ENCODE assay signal across 18 cellular contexts in the genomic region with DNA sequence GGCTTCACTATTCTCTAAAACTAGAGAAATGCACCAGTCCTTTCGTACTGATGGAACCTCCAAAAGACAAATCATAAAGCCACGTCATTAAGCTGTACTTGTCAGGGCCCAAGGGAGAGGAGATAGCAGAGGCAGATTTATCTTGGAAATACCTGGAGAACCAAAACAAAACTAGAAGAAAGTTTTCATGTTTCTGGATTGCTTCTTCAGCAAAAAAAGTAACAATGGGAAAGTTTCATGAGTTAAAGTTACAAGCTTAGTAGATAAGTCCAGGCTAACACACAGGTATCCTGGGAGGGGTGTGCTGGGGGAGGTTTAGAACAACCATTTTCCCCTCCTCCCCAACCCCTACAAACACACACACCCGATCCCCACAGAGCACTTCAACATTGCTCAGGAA. TPM values are rescaled to one million over a fixed set of nuclear protein-coding genes. Genes with fewer than 3 reads are reported as not detected.
DNase-seq lines count a peak whose midpoint lies in the region; ATAC-seq and TF ChIP-seq lines count a peak whose summit lies in the region.
"Had no signal": no experiment of that assay in that cellular context is flagged by ENCODE, and none has a peak within 500 bp of the region (broad histone marks: within the 10 kb centered on the region; RNA-seq: fewer than 3 reads in every experiment).

No MANE protein-coding gene starts in this region.

- H3K4me3 Mint-ChIP-seq in activated CD4-positive, alpha-beta T cell treated with anti-CD3 and anti-CD28 coated beads for 36 hours = no peak overlapping the region
- H3K4me3 Mint-ChIP-seq in activated CD4-positive, alpha-beta memory T cell treated with anti-CD3 and anti-CD28 coated beads, Interleukin-2, amount 10 ng/mL, durations not matched to agents 7 days and 5 days = no peak overlapping the region
- no peak overlapping the region for H3K4me3 Mint-ChIP-seq in naive thymus-derived CD4-positive, alpha-beta T cell
- H3K4me3 Mint-ChIP-seq: activated naive CD4-positive, alpha-beta T cell treated with anti-CD3 and anti-CD28 coated beads for 36 hours had no signal

- 72 to 77% methylated on average over 3 of the region's 3 CpGs for WGBS in upper lobe of left lung, 2 donors

- peaks cover 39% of the 10 kb centered on the region for H3K36me3 ChIP-seq in BLaER1
- no peaks in the 10 kb centered on the region for H3K36me3 ChIP-seq in naive thymus-derived CD4-positive, alpha-beta T cell (ENCODE audit: control insufficient read depth in 2 of 3, insufficient read depth in 3 of 3, low read length in 3 of 3)
- H3K36me3 ChIP-seq in brain microvascular endothelial cell (replicated peaks) = no peaks in the 10 kb centered on the region
- no peaks in the 10 kb centered on the region for H3K36me3 ChIP-seq in upper lobe of left lung

- in situ Hi-C loops in brain microvascular endothelial cell (cut with HindIII; ENCODE audit: low pct_ligation_motif_present, low sequenced_read_pairs) = no loop called here

- intact Hi-C loops in activated CD4-positive, alpha-beta T cell treated with anti-CD3 and anti-CD28 coated beads for 36 hours (cut with DNase I, micrococcal nuclease) = no loop called here
- intact Hi-C loops in naive thymus-derived CD4-positive, alpha-beta T cell (cut with micrococcal nuclease) = no loop called here

- no peak for TF ChIP-seq EP300 in upper lobe of left lung (IDR thresholded peaks at IDR 0.05)

- peak overlapping the region; percentile 27 for H3K4me2 ChIP-seq in BLaER1
- H3K4me2 ChIP-seq: PC-9, SK-N-SH, smooth muscle cell had no signal

- DNase-seq in activated CD4-positive, alpha-beta T cell treated with anti-CD3 and anti-CD28 coated beads for 36 hours = no peak
- no peak for DNase-seq in activated CD4-positive, alpha-beta T cell treated with anti-CD3 and anti-CD28 coated beads for 1 hour
- DNase-seq in activated CD4-positive, alpha-beta memory T cell treated with anti-CD3 and anti-CD28 coated beads, Interleukin-2, amount 10 ng/mL, durations not matched to agents 7 days and 5 days = no peak
- no peak for DNase-seq in naive thymus-derived CD4-positive, alpha-beta T cell
- no peak for DNase-seq in brain microvascular endothelial cell
- DNase-seq in upper lobe of left lung = no peak
- DNase-seq: activated naive CD4-positive, alpha-beta T cell treated with anti-CD3 and anti-CD28 coated beads for 36 hours; effector CD4-positive, alpha-beta T cell; EL; midbrain; NCI-H187 treated with DMSO at 0.1 percent for 48 hours; occipital lobe; PC-9; SK-N-SH had no signal

- H3K4me3 ChIP-seq in BLaER1 = no peak overlapping the region
- no peak overlapping the region for H3K4me3 ChIP-seq in naive thymus-derived CD4-positive, alpha-beta T cell (ENCODE audit: low read length)
- no peak overlapping the region for H3K4me3 ChIP-seq in brain microvascular endothelial cell (ENCODE audit: low read depth, low read length)
- H3K4me3 ChIP-seq in upper lobe of left lung = no peak overlapping the region
- H3K4me3 ChIP-seq: PC-9, smooth muscle cell had no signal

- no peaks in the 10 kb centered on the region for H3K27me3 Mint-ChIP-seq in activated CD4-positive, alpha-beta T cell treated with anti-CD3 and anti-CD28 coated beads for 36 hours
- no peaks in the 10 kb centered on the region for H3K27me3 Mint-ChIP-seq in activated CD4-positive, alpha-beta memory T cell treated with anti-CD3 and anti-CD28 coated beads, Interleukin-2, amount 10 ng/mL, durations not matched to agents 7 days and 5 days
- H3K27me3 Mint-ChIP-seq in naive thymus-derived CD4-positive, alpha-beta T cell = no peaks in the 10 kb centered on the region

- H3K9ac ChIP-seq in BLaER1 = no peak overlapping the region
- H3K9ac ChIP-seq: SK-N-SH had no signal

- H3K9me3 Mint-ChIP-seq in activated CD4-positive, alpha-beta T cell treated with anti-CD3 and anti-CD28 coated beads for 36 hours (ENCODE audit: low read depth) = no peaks in the 10 kb centered on the region
- H3K9me3 Mint-ChIP-seq in activated CD4-positive, alpha-beta memory T cell treated with anti-CD3 and anti-CD28 coated beads, Interleukin-2, amount 10 ng/mL, durations not matched to agents 7 days and 5 days = no peaks in the 10 kb centered on the region
- H3K9me3 Mint-ChIP-seq in naive thymus-derived CD4-positive, alpha-beta T cell = peaks cover 0 to 6% (median 0%) of the 10 kb centered on the region in 11 donors
- H3K9me3 Mint-ChIP-seq: activated naive CD4-positive, alpha-beta T cell treated with anti-CD3 and anti-CD28 coated beads for 36 hours had no signal

- ATAC-seq in activated CD4-positive, alpha-beta T cell treated with anti-CD3 and anti-CD28 coated beads for 36 hours = no peak
- no peak for ATAC-seq in naive thymus-derived CD4-positive, alpha-beta T cell
- ATAC-seq in GM18502 (IDR thresholded peaks at IDR 0.05; ENCODE audit: poor library complexity, unreplicated experiment) = no peak
- ATAC-seq in upper lobe of left lung (ENCODE audit: low FRiP score in 2 of 2) = no peak
- ATAC-seq: HCT116 had no signal

- TF ChIP-seq CTCF in brain microvascular endothelial cell (IDR thresholded peaks at IDR 0.05; ENCODE audit: low read depth, low read length, missing control alignments) (no peak), upper lobe of left lung (IDR thresholded peaks at IDR 0.05) (no peak)

- peaks cover 93% of the 10 kb centered on the region for H3K4me1 Mint-ChIP-seq in activated CD4-positive, alpha-beta T cell treated with anti-CD3 and anti-CD28 coated beads for 36 hours
- peaks cover 82% of the 10 kb centered on the region for H3K4me1 Mint-ChIP-seq in activated CD4-positive, alpha-beta memory T cell treated with anti-CD3 and anti-CD28 coated beads, Interleukin-2, amount 10 ng/mL, durations not matched to agents 7 days and 5 days
- peaks cover 57 to 99% (median 89%) of the 10 kb centered on the region in 7 donors for H3K4me1 Mint-ChIP-seq in naive thymus-derived CD4-positive, alpha-beta T cell

- TF ChIP-seq POLR2A in upper lobe of left lung (IDR thresholded peaks at IDR 0.05) = no peak

- H4K20me1 ChIP-seq in BLaER1 = peaks cover 100% of the 10 kb centered on the region

- H3K27ac Mint-ChIP-seq in activated CD4-positive, alpha-beta T cell treated with anti-CD3 and anti-CD28 coated beads for 36 hours = peak overlapping the region; percentile 30
- peak overlapping the region; percentile 13 for H3K27ac Mint-ChIP-seq in activated CD4-positive, alpha-beta memory T cell treated with anti-CD3 and anti-CD28 coated beads, Interleukin-2, amount 10 ng/mL, durations not matched to agents 7 days and 5 days
- peak overlapping the region; percentile 22 to 98 (median 65) for H3K27ac Mint-ChIP-seq in naive thymus-derived CD4-positive, alpha-beta T cell
- H3K27ac Mint-ChIP-seq: activated naive CD4-positive, alpha-beta T cell treated with anti-CD3 and anti-CD28 coated beads for 36 hours had no signal

- H3K4me1 ChIP-seq in BLaER1 = peaks cover 97% of the 10 kb centered on the region
- peaks cover 31 to 73% of the 10 kb centered on the region in 2 donors for H3K4me1 ChIP-seq in naive thymus-derived CD4-positive, alpha-beta T cell (ENCODE audit: control insufficient read depth in 2 of 2, insufficient read depth in 2 of 2, low read length in 2 of 2)
- H3K4me1 ChIP-seq in upper lobe of left lung = peaks cover 72 to 85% (median 74%) of the 10 kb centered on the region in 4 donors

- H3K27me3 ChIP-seq in BLaER1 (no peaks in the 10 kb centered on the region), brain microvascular endothelial cell (replicated peaks) (no peaks in the 10 kb centered on the region), upper lobe of left lung (no peaks in the 10 kb centered on the region)
- H3K27me3 ChIP-seq in naive thymus-derived CD4-positive, alpha-beta T cell (ENCODE audit: control insufficient read depth in 2 of 2, insufficient read depth in 2 of 2, low read length in 2 of 2) = no peaks in the 10 kb centered on the region

- H3K36me3 Mint-ChIP-seq in activated CD4-positive, alpha-beta T cell treated with anti-CD3 and anti-CD28 coated beads for 36 hours (ENCODE audit: low read depth) = peaks cover 25% of the 10 kb centered on the region
- peaks cover 30% of the 10 kb centered on the region for H3K36me3 Mint-ChIP-seq in activated CD4-positive, alpha-beta memory T cell treated with anti-CD3 and anti-CD28 coated beads, Interleukin-2, amount 10 ng/mL, durations not matched to agents 7 days and 5 days (ENCODE audit: low read depth)
- peaks cover 0 to 15% (median 3%) of the 10 kb centered on the region in 5 donors for H3K36me3 Mint-ChIP-seq in naive thymus-derived CD4-positive, alpha-beta T cell

- CTCF ChIA-PET in activated CD4-positive, alpha-beta T cell treated with anti-CD3 and anti-CD28 coated beads for 36 hours (lab: Charles Lee) = interaction anchor here (0.7 to 2.7 kb wide), 3 partner anchors 12 to 50 kb away, joined by 3 to 16 read pairs (median 5); partner anchors contain the start of gene RANBP3
- CTCF ChIA-PET in activated CD4-positive, alpha-beta memory T cell treated with anti-CD3 and anti-CD28 coated beads, Interleukin-2, amount 10 ng/mL, durations not matched to agents 7 days and 5 days (lab: Charles Lee) = interaction anchor here (2.7 kb wide), 1 partner anchor 11 kb away, joined by 20 read pairs; no protein-coding TSS in a partner anchor
- CTCF ChIA-PET in naive thymus-derived CD4-positive, alpha-beta T cell (lab: Charles Lee) = interaction anchor here (0.6 to 1.9 kb wide), 4 partner anchors 10 to 1319 kb away, joined by 3 to 9 read pairs (median 3); no protein-coding TSS in a partner anchor

- POLR2A ChIA-PET in activated CD4-positive, alpha-beta T cell treated with anti-CD3 and anti-CD28 coated beads for 36 hours (lab: Charles Lee) = no interaction called here
- POLR2A ChIA-PET in activated CD4-positive, alpha-beta memory T cell treated with anti-CD3 and anti-CD28 coated beads, Interleukin-2, amount 10 ng/mL, durations not matched to agents 7 days and 5 days (lab: Charles Lee) = no interaction called here
- POLR2A ChIA-PET in naive thymus-derived CD4-positive, alpha-beta T cell (lab: Charles Lee) = interaction anchor here (0.7 to 1.8 kb wide), 4 partner anchors 8 to 1132 kb away, joined by 3 to 7 read pairs (median 6); partner anchors contain the start of gene NDUFA11

- no peaks in the 10 kb centered on the region for H3K9me3 ChIP-seq in BLaER1
- no peaks in the 10 kb centered on the region for H3K9me3 ChIP-seq in naive thymus-derived CD4-positive, alpha-beta T cell (ENCODE audit: control insufficient read depth in 2 of 3, low read length in 3 of 3)
- no peaks in the 10 kb centered on the region for H3K9me3 ChIP-seq in upper lobe of left lung
- H3K9me3 ChIP-seq: SK-N-SH had no signal

- no peak overlapping the region for H3K27ac ChIP-seq in BLaER1
- H3K27ac ChIP-seq in naive thymus-derived CD4-positive, alpha-beta T cell (ENCODE audit: low read depth, low read length) = no peak overlapping the region
- no peak overlapping the region for H3K27ac ChIP-seq in brain microvascular endothelial cell
- H3K27ac ChIP-seq in upper lobe of left lung = no peak overlapping the region
- H3K27ac ChIP-seq: PC-9 had no signal

RNA-seq across cellular contexts. Expression of gene RANBP3, which starts 21.6 kb away (rescaled TPM):
- 100 to 1,000 TPM in 1 of 2 experiments, 10 to 100 TPM in 1; 85.5 to 103 TPM for total RNA-seq in activated CD4-positive, alpha-beta T cell treated with anti-CD3 and anti-CD28 coated beads for 36 hours
- 10 to 100 TPM; 78.1 to 85.1 TPM for total RNA-seq in activated CD4-positive, alpha-beta memory T cell treated with anti-CD3 and anti-CD28 coated beads, Interleukin-2, amount 10 ng/mL, durations not matched to agents 7 days and 5 days
- 100 to 1,000 TPM in 1 of 5 experiments, 10 to 100 TPM in 4; 88.3 to 104 (median 94.0) TPM for total RNA-seq in naive thymus-derived CD4-positive, alpha-beta T cell
- 10 to 100 TPM in 1 of 2 donors, 1 to 10 TPM in 1; 7.0 to 12.4 TPM for polyA plus RNA-seq in naive thymus-derived CD4-positive, alpha-beta T cell
- 100 to 1,000 TPM in 1 of 6 donors, 10 to 100 TPM in 5; 64.4 to 116 (median 68.5) TPM for total RNA-seq in upper lobe of left lung

RNA-seq across cellular contexts. Expression of gene CAPS, which starts 42.3 kb away (rescaled TPM):
- 1 to 10 TPM; 2.2 to 2.7 TPM for total RNA-seq in activated CD4-positive, alpha-beta T cell treated with anti-CD3 and anti-CD28 coated beads for 36 hours
- 10 to 100 TPM; 11.8 to 12.5 TPM for total RNA-seq in activated CD4-positive, alpha-beta memory T cell treated with anti-CD3 and anti-CD28 coated beads, Interleukin-2, amount 10 ng/mL, durations not matched to agents 7 days and 5 days
- total RNA-seq in naive thymus-derived CD4-positive, alpha-beta T cell = 10 to 100 TPM; 22.1 to 80.6 (median 58.5) TPM
- polyA plus RNA-seq in naive thymus-derived CD4-positive, alpha-beta T cell = 1 to 10 TPM; 1.6 to 4.1 TPM
- total RNA-seq in upper lobe of left lung = 100 to 1,000 TPM in 4 of 6 donors, 10 to 100 TPM in 2; 20.6 to 414 (median 115) TPM

RNA-seq across cellular contexts. Expression of gene VMAC, which starts 51.7 kb away (rescaled TPM):
- 1 to 10 TPM; 2.3 to 2.8 TPM for total RNA-seq in activated CD4-positive, alpha-beta T cell treated with anti-CD3 and anti-CD28 coated beads for 36 hours
- total RNA-seq in activated CD4-positive, alpha-beta memory T cell treated with anti-CD3 and anti-CD28 coated beads, Interleukin-2, amount 10 ng/mL, durations not matched to agents 7 days and 5 days = 1 to 10 TPM; 7.6 to 7.9 TPM
- total RNA-seq in naive thymus-derived CD4-positive, alpha-beta T cell = 10 to 100 TPM; 13.1 to 39.4 (median 27.8) TPM
- 1 to 10 TPM; 6.3 to 7.0 TPM for polyA plus RNA-seq in naive thymus-derived CD4-positive, alpha-beta T cell
- 10 to 100 TPM in 3 of 6 donors, 1 to 10 TPM in 3; 4.1 to 38.8 (median 9.3) TPM for total RNA-seq in upper lobe of left lung

RNA-seq across cellular contexts. Expression of gene NDUFA11, which starts 52.7 kb away (rescaled TPM):
- 100 to 1,000 TPM; 175 to 213 TPM for total RNA-seq in activated CD4-positive, alpha-beta T cell treated with anti-CD3 and anti-CD28 coated beads for 36 hours
- 100 to 1,000 TPM; 217 to 220 TPM for total RNA-seq in activated CD4-positive, alpha-beta memory T cell treated with anti-CD3 and anti-CD28 coated beads, Interleukin-2, amount 10 ng/mL, durations not matched to agents 7 days and 5 days
- total RNA-seq in naive thymus-derived CD4-positive, alpha-beta T cell = 100 to 1,000 TPM; 108 to 241 (median 135) TPM
- polyA plus RNA-seq in naive thymus-derived CD4-positive, alpha-beta T cell = 100 to 1,000 TPM; 381 to 415 TPM
- total RNA-seq in upper lobe of left lung = 100 to 1,000 TPM in 4 of 6 donors, 10 to 100 TPM in 2; 87.3 to 238 (median 157) TPM

Comparison
In these comparisons a context has a peak if more than half of its experiments do, and no peak if none do; other contexts are left out.
1. H3K27ac Mint-ChIP-seq: peak in every context shown above with its lines; median percentile 65 in naive thymus-derived CD4-positive, alpha-beta T cell; 30 in activated CD4-positive, alpha-beta T cell treated with anti-CD3 and anti-CD28 coated beads for 36 hours; 13 in activated CD4-positive, alpha-beta memory T cell treated with anti-CD3 and anti-CD28 coated beads, Interleukin-2, amount 10 ng/mL, durations not matched to agents 7 days and 5 days.